26 cellular contexts compared by ENCODE assay signal in the genomic region with DNA sequence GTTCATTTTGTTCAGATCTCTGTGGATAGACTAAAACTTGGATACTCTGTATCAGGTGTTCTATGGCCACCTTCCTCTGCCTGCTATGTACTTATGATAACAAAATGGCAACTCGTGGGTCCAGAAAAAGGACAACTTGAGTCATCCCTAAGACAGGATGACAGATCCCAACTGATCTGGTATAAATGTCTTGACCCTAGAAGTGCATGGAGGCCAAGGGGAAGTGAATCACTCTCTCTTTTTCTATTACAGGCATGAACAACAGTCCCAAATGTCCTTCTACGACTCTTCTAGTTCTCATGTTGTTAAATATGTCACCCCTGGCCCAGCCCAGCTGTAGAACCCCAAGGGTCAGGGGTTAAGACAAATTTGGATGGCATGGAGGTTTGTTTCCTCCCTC. TPM values are rescaled to one million over a fixed set of nuclear protein-coding genes. Genes with fewer than 3 reads are reported as not detected.
DNase-seq lines count a peak whose midpoint lies in the region; ATAC-seq, FAIRE-seq and TF ChIP-seq lines count a peak whose summit lies in the region.
"Had no signal": no experiment of that assay in that cellular context is flagged by ENCODE, and none has a peak within 500 bp of the region (broad histone marks: within the 10 kb centered on the region; RNA-seq: fewer than 3 reads in every experiment).

No MANE protein-coding gene starts in this region.

- no peak for TF ChIP-seq EP300 in K562 (IDR thresholded peaks at IDR 0.05; ENCODE audit: low read length)

- H3K4me1 Mint-ChIP-seq in activated CD4-positive, alpha-beta T cell treated with anti-CD3 and anti-CD28 coated beads, Interleukin-2, amount 10 ng/mL, durations not matched to agents 24 days and 14 days, result peaks cover 32% of the 10 kb centered on the region

- no peaks in the 10 kb centered on the region for H3K9me3 ChIP-seq in K562 (replicated peaks; ENCODE audit: control insufficient read depth, insufficient read depth, low read depth, low read length)
- H3K9me3 ChIP-seq in spleen, result no peaks in the 10 kb centered on the region
- H3K9me3 ChIP-seq: adrenal gland, Caco-2, lower lobe of right lung, psoas muscle, thyroid gland had no signal

- no peak for FAIRE-seq in K562 (lab: Jason Lieb, UNC)
- FAIRE-seq: A204.1 had no signal

- 0 out of 3 replicates have a peak, but pooled peaks cover 3% of the 10 kb centered on the region for H3K36me3 ChIP-seq in K562 (ENCODE audit: control insufficient read depth, insufficient read depth, low read length)
- peaks cover 0 to 52% (median 7%) of the 10 kb centered on the region in 6 donors for H3K36me3 ChIP-seq in spleen
- H3K36me3 ChIP-seq: adrenal gland, thyroid gland had no signal

- no peaks in the 10 kb centered on the region for H3K9me3 Mint-ChIP-seq in activated CD4-positive, alpha-beta T cell treated with anti-CD3 and anti-CD28 coated beads, Interleukin-2, amount 10 ng/mL, durations not matched to agents 24 days and 14 days
- H3K9me3 Mint-ChIP-seq: effector memory CD8-positive, alpha-beta T cell had no signal

- H3K4me1 ChIP-seq in K562 (replicated peaks in 1 of 2; ENCODE audit: control insufficient read depth in 2 of 2, insufficient read depth in 2 of 2, low read length in 2 of 2) (peaks cover 0 to 2% of the 10 kb centered on the region in 2 experiments; a peak in 2 of 5 replicates), spleen (peaks cover 16 to 66% (median 37%) of the 10 kb centered on the region in 6 donors)
- H3K4me1 ChIP-seq: Caco-2, psoas muscle had no signal

- no peak overlapping the region for H3K4me2 ChIP-seq in K562 (ENCODE audit: insufficient read depth, low read length)

- BruUV-seq in K562 (replicated peaks; lab: Mats Ljungman, UMichigan), result no TSS peak

- no peak overlapping the region for H2AFZ ChIP-seq in K562 (ENCODE audit: low read depth, low read length)
- H2AFZ ChIP-seq: GM23248 had no signal

- no peaks in the 10 kb centered on the region for H3K9me1 ChIP-seq in K562 (ENCODE audit: control insufficient read depth, insufficient read depth, low read length)

- H3K4me3 Mint-ChIP-seq in activated CD4-positive, alpha-beta T cell treated with anti-CD3 and anti-CD28 coated beads, Interleukin-2, amount 10 ng/mL, durations not matched to agents 24 days and 14 days, result no peak overlapping the region
- H3K4me3 Mint-ChIP-seq: B cell; effector memory CD8-positive, alpha-beta T cell had no signal

- intact Hi-C loops in activated CD4-positive, alpha-beta T cell treated with anti-CD3 and anti-CD28 coated beads, Interleukin-2, amount 10 ng/mL, durations not matched to agents 24 days and 14 days (cut with micrococcal nuclease), result no loop called here
- intact Hi-C loops in K562 (cut with micrococcal nuclease), result no loop called here
- intact Hi-C loops in spleen (cut with DNase I; ENCODE audit: low total_unique reads), result no loop called here

- H3K79me2 ChIP-seq in K562 (ENCODE audit: control insufficient read depth, insufficient read depth, low read length), result no peaks in the 10 kb centered on the region

- TF ChIP-seq CTCF in K562 (IDR thresholded peaks at IDR 0.05 in 2 of 3, conservative IDR thresholded peaks at IDR 0.05 in 1 of 3; ENCODE audit: insufficient read depth in 2 of 3, low read depth in 1 of 3, low read length in 3 of 3) (no peak), spleen (IDR thresholded peaks at IDR 0.05 in 8 of 11, conservative IDR thresholded peaks at IDR 0.05 in 3 of 11) (no peak)

- 17% methylated on average over 2 of the region's 2 CpGs for WGBS in K562 (ENCODE audit: insufficient coverage, low coverage, missing lambda C conversion rate)
- 61 to 83% (median 66%) methylated on average over 2 of the region's 2 CpGs for WGBS in spleen, 5 donors

- H3K27me3 ChIP-seq in K562 (ENCODE audit: control insufficient read depth in 2 of 2, insufficient read depth in 2 of 2, low read length in 2 of 2) (no peaks in the 10 kb centered on the region), spleen (replicated peaks in 1 of 7) (no peaks in the 10 kb centered on the region)
- H3K27me3 ChIP-seq: adrenal gland, brain microvascular endothelial cell, thyroid gland had no signal

- H3K27ac ChIP-seq in K562 (ENCODE audit: extremely low read depth, low read depth, low read length) (no peak overlapping the region), spleen (peak overlapping the region in 5 of 8 donors; percentile 9 to 83 (median 29))
- H3K27ac ChIP-seq: adrenal gland, brain microvascular endothelial cell, GM23248, lower lobe of right lung, psoas muscle, skin epidermis, thyroid gland had no signal

- ATAC-seq in K562, result no peak
- ATAC-seq: effector memory CD8-positive, alpha-beta T cell; lower lobe of right lung; psoas muscle had no signal

- CTCF ChIA-PET in K562 (lab: Yijun Ruan, JAX; ENCODE audit: low intra/inter-chr PET ratio), result no interaction called here

- no peak overlapping the region for H3K27ac Mint-ChIP-seq in activated CD4-positive, alpha-beta T cell treated with anti-CD3 and anti-CD28 coated beads, Interleukin-2, amount 10 ng/mL, durations not matched to agents 24 days and 14 days
- H3K27ac Mint-ChIP-seq: B cell had no signal

- no peak for TF ChIP-seq RAD21 in K562 (CRISPR knock-in tag; conservative IDR thresholded peaks at IDR 0.05 in 1 of 2, IDR thresholded peaks at IDR 0.05 in 1 of 2)

- H3K4me3 ChIP-seq in K562, result no peak overlapping the region
- H3K4me3 ChIP-seq in spleen, result no peak overlapping the region
- H3K4me3 ChIP-seq: adrenal gland, GM23248, lower lobe of right lung, psoas muscle, skin epidermis, thyroid gland had no signal

- no peaks in the 10 kb centered on the region for H4K20me1 ChIP-seq in K562 (replicated peaks; ENCODE audit: control insufficient read depth, insufficient read depth, low read length)

- H3K36me3 Mint-ChIP-seq in activated CD4-positive, alpha-beta T cell treated with anti-CD3 and anti-CD28 coated beads, Interleukin-2, amount 10 ng/mL, durations not matched to agents 24 days and 14 days (ENCODE audit: low read depth), result peaks cover 46% of the 10 kb centered on the region

- H3K27me3 Mint-ChIP-seq in activated CD4-positive, alpha-beta T cell treated with anti-CD3 and anti-CD28 coated beads, Interleukin-2, amount 10 ng/mL, durations not matched to agents 24 days and 14 days, result no peaks in the 10 kb centered on the region
- H3K27me3 Mint-ChIP-seq: B cell; effector memory CD8-positive, alpha-beta T cell had no signal

- no peak overlapping the region for H3K9ac ChIP-seq in K562 (ENCODE audit: insufficient read depth in 1 of 2, low read depth in 2 of 2, low read length in 2 of 2)
- H3K9ac ChIP-seq: GM23248 had no signal

- TF ChIP-seq POLR2A in K562 (conservative IDR thresholded peaks at IDR 0.05) (no peak), spleen (IDR thresholded peaks at IDR 0.05) (no peak)

- POLR2A ChIA-PET in K562 (lab: Yijun Ruan, JAX), result interaction anchor here (0.6 to 2.5 kb wide), 2 partner anchors 10 to 25 kb away, joined by 4 to 8 read pairs; no protein-coding TSS in a partner anchor

- in situ Hi-C loops in K562 (cut with MboI), result no loop called here

- DNase-seq in activated CD4-positive, alpha-beta T cell treated with anti-CD3 and anti-CD28 coated beads, Interleukin-2, amount 10 ng/mL, durations not matched to agents 24 days and 14 days, result peak; percentile 46
- no peak for DNase-seq in activated CD4-positive, alpha-beta T cell treated with anti-CD3 and anti-CD28 coated beads, Interleukin-2, amount 50 U/mL, for 4 hours
- DNase-seq in HT1080 (ENCODE audit: low read depth) (peak; percentile 68), K562 (ENCODE audit: extremely low read depth in 1 of 4, low spot score in 3 of 4) (peak in 1 of 4 experiments; percentile 11), spleen (no peak), NCI-H1092 treated with DMSO at 0.1 percent for 48 hours (lab: John Stamatoyannopoulos, UW) (no peak), SIG-M5 treated with dmso at 0.1 percent for 504 hours (lab: John Stamatoyannopoulos, UW; ENCODE audit: unreplicated experiment) (no peak), 8988T (no peak)
- DNase-seq: activated effector memory CD4-positive, alpha-beta T cell treated with anti-CD3 and anti-CD28 coated beads, Interleukin-2, amount 50 U/mL, for 16 hours; adrenal gland; brain microvascular endothelial cell; Caco-2; effector memory CD8-positive, alpha-beta T cell; GM23248; islet precursor cell; lower lobe of right lung; NCI-H1694; NCI-H748 treated with DMSO at 0.1 percent for 48 hours; psoas muscle; stimulated activated CD4-positive, alpha-beta T cell treated with anti-CD3 and anti-CD28 coated beads, Interleukin-2, amount 100 ng/mL, for 24 hours; stimulated activated naive CD4-positive, alpha-beta T cell treated with Interleukin-2 at 50 U/mL for 16 hours; T-helper 9 cell; thyroid gland had no signal

TF ChIP-seq in K562, 482 proteins besides CTCF, POLR2A, EP300 and RAD21:
- peak; percentile 65 for TF ChIP-seq FOSL1 (tag; conservative IDR thresholded peaks at IDR 0.05)
- TF ChIP-seq NR2C1 (IDR thresholded peaks at IDR 0.05), result no peak
- TF ChIP-seq NR2C1 (tag; IDR thresholded peaks at IDR 0.05), result 0 out of 2 replicates have a peak, but pooled peaks have one; percentile 24
- no peak for TF ChIP-seq SRSF1 (IDR thresholded peaks at IDR 0.05; ENCODE audit: low read depth, low read length)

RNA-seq across cellular contexts. Expression of gene CMTM6, which starts 29.9 kb away (rescaled TPM):
- 79.3 and 79.6 TPM in 2 replicates for total RNA-seq in activated CD4-positive, alpha-beta T cell treated with anti-CD3 and anti-CD28 coated beads, Interleukin-2, amount 10 ng/mL, durations not matched to agents 24 days and 14 days
- total RNA-seq in HT1080 (2014; rRNA removed; shearing (Covaris generic)), result 63.6 and 90.6 TPM in 2 replicates
- 118 and 150 TPM in 2 replicates for polyA plus RNA-seq in HT1080 (2015; cell fraction: cytosol; rRNA removed)
- 50.1 and 51.6 TPM in 2 replicates for polyA plus RNA-seq in HT1080 (2015; cell fraction: nucleus; rRNA removed)
- 12.5 and 35.1 TPM in 2 replicates for total RNA-seq in K562 (2011; cell fraction: chromatin; rRNA removed; ENCODE audit: low replicate concordance)
- total RNA-seq in K562 (2011; cell fraction: nucleolus; rRNA removed), result 11.8 and 13.0 TPM in 2 replicates
- total RNA-seq in K562 (2011; cell fraction: nucleoplasm; rRNA removed), result 29.2 and 59.8 TPM in 2 replicates
- total RNA-seq in K562 (2014; rRNA removed) (13.1 and 14.9 TPM in 2 replicates), K562 (2014; rRNA removed; fragmentation: Illumina TruSeq; extraction: Trizol) (30.2 and 36.6 TPM in 2 replicates), K562 (2015; rRNA removed; fragmentation: Illumina TruSeq; extraction: Trizol) (35.5 and 39.7 TPM in 2 replicates), K562 (2021) (19.5 TPM in 2 replicates), spleen (100 to 1,000 TPM in 2 of 7 donors, 10 to 100 TPM in 5; 73.2 to 116 (median 82.0) TPM)
- polyA plus RNA-seq in K562 (2011; rRNA removed) (19.0 and 27.8 TPM in 2 replicates), K562 (2014; fragmentation: Illumina TruSeq; extraction: Trizol) (18.9 and 21.3 TPM in 2 replicates), K562 (2014; fragmentation: Nextera tagmentation; extraction: Ambion mirVana) (1 to 10 TPM; 8.9 to 9.2 TPM), K562 (2014; rRNA removed) (19.5 and 21.8 TPM in 2 replicates), spleen (10 to 100 TPM; 26.6 to 31.8 (median 26.9) TPM)
- 5.3 and 11.6 TPM in 2 replicates for polyA plus RNA-seq in K562 (2011; cell fraction: cytosol; rRNA removed)
- polyA plus RNA-seq in K562 (2011; cell fraction: nucleus; rRNA removed), result 5.5 and 9.9 TPM in 2 replicates
- 18.1 and 19.3 TPM in 2 replicates for polyA plus RNA-seq in K562 (2012)
- 20.5 and 22.6 TPM in 2 replicates for polyA minus RNA-seq in K562 (2011; rRNA and poly(A)+ RNA removed)
- polyA minus RNA-seq in K562 (2011; cell fraction: cytosol; rRNA and poly(A)+ RNA removed), result 5.8 and 9.8 TPM in 2 replicates
- 4.2 and 7.9 TPM in 2 replicates for polyA minus RNA-seq in K562 (2011; cell fraction: nucleus; rRNA and poly(A)+ RNA removed)

Comparison
In these comparisons a context has a peak if more than half of its experiments do, and no peak if none do; other contexts are left out.
1. DNase-seq: peak in activated CD4-positive, alpha-beta T cell treated with anti-CD3 and anti-CD28 coated beads, Interleukin-2, amount 10 ng/mL, durations not matched to agents 24 days and 14 days (single experiment) and HT1080 (single experiment); none in activated CD4-positive, alpha-beta T cell treated with anti-CD3 and anti-CD28 coated beads, Interleukin-2, amount 50 U/mL, for 4 hours (0 of 2), spleen (single experiment), NCI-H1092 treated with DMSO at 0.1 percent for 48 hours (single experiment), SIG-M5 treated with dmso at 0.1 percent for 504 hours (single experiment) and 8988T (single experiment).